Comparison of ENCODE assay signal across 21 cellular contexts in the genomic region with DNA sequence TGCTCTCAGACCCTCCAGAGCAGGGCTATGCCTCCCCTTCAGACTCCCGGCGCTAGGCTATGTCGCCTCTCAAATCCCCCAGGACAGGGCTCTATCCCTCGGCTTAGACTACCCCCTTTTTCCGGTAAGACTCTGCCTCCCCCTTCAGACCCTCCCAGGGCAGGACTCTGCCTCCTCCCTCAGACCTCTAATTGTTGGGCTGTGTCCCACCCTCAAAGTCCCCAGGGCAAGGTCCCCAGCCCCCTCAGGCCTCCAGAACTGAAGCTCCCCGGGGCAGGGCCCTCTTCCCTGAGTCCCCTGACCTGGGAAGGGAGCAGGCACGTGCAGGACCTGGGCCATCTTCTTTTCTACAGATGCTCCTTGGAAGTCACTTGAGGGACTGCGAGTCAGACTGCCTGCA. TPM values are rescaled to one million over a fixed set of nuclear protein-coding genes. Genes with fewer than 3 reads are reported as not detected.
A peak's percentile ranks its signal among the peaks of the same experiment; 100 is the strongest.
DNase-seq lines count a peak whose midpoint lies in the region; ATAC-seq, FAIRE-seq and TF ChIP-seq lines count a peak whose summit lies in the region.
"Had no signal": no experiment of that assay in that cellular context is flagged by ENCODE, and none has a peak within 500 bp of the region (broad histone marks: within the 10 kb centered on the region; RNA-seq: fewer than 3 reads in every experiment).

No MANE protein-coding gene starts in this region.

- H3K27me3 ChIP-seq in right atrium auricular region, result no peaks in the 10 kb centered on the region
- H3K27me3 ChIP-seq in esophagus squamous epithelium, result no peaks in the 10 kb centered on the region
- no peaks in the 10 kb centered on the region for H3K27me3 ChIP-seq in ovary
- H3K27me3 ChIP-seq: adrenal gland had no signal

- no peak for TF ChIP-seq EP300 in ovary (IDR thresholded peaks at IDR 0.05)

- H3K9me3 ChIP-seq in right atrium auricular region (no peaks in the 10 kb centered on the region), esophagus squamous epithelium (no peaks in the 10 kb centered on the region), ovary (no peaks in the 10 kb centered on the region)
- H3K9me3 ChIP-seq: adrenal gland had no signal

- 75 to 84% methylated on average over 5 of the region's 8 CpGs for WGBS in esophagus squamous epithelium, 2 donors
- WGBS in ovary, 3 donors, result 31 to 35% (median 31%) methylated on average over 7 to 8 of the region's 8 CpGs
- WGBS in urinary bladder, result 28% methylated on average over 8 of the region's 8 CpGs

- ATAC-seq in left ventricle myocardium superior, result no peak
- no peak for ATAC-seq in GM18505 (IDR thresholded peaks at IDR 0.05; ENCODE audit: unreplicated experiment)
- ATAC-seq: activated T-cell treated with anti-CD3 and anti-CD28 coated beads, Interleukin-2, amount 50 U/mL, for 4 hours had no signal

- TF ChIP-seq POLR2A in esophagus squamous epithelium (IDR thresholded peaks at IDR 0.05) (no peak), ovary (IDR thresholded peaks at IDR 0.05) (no peak), GM18505 (IDR thresholded peaks at IDR 0.05; ENCODE audit: borderline replicate concordance, extremely low read depth, insufficient read depth, insufficient read length) (no peak)

- peaks cover 9 to 91% of the 10 kb centered on the region in 2 donors for H3K4me1 ChIP-seq in right atrium auricular region
- peaks cover 25 to 96% (median 48%) of the 10 kb centered on the region in 3 donors for H3K4me1 ChIP-seq in esophagus squamous epithelium
- H3K4me1 ChIP-seq in ovary (ENCODE audit: insufficient read depth), result peaks cover 21% of the 10 kb centered on the region
- peaks cover 3% of the 10 kb centered on the region for H3K4me1 ChIP-seq in urinary bladder (ENCODE audit: insufficient read depth)

- DNase-seq in right atrium auricular region (ENCODE audit: low spot score), result no peak
- DNase-seq in left ventricle myocardium superior, result no peak
- DNase-seq in esophagus squamous epithelium (lab: John Stamatoyannopoulos, UW), result no peak
- DNase-seq in ovary, result no peak
- DNase-seq in RCC 7860 (ENCODE audit: low spot score), result no peak
- no peak for DNase-seq in cerebellum (ENCODE audit: low spot score)
- DNase-seq: activated CD4-positive, alpha-beta T cell treated with anti-CD3 and anti-CD28 coated beads, Interleukin-2, amount 10 ng/mL, durations not matched to agents 24 days and 14 days; activated T-cell treated with anti-CD3 and anti-CD28 coated beads, Interleukin-2, amount 50 U/mL, for 4 hours; adrenal gland; HCEC 1CT; KG1; NCI-H1436 treated with DMSO at 0.1 percent for 48 hours; NCI-H524 treated with DMSO at 0.1 percent for 48 hours; stimulated activated naive CD4-positive, alpha-beta T cell treated with Interleukin-2 at 50 U/mL for 16 hours had no signal

- TF ChIP-seq CTCF in right atrium auricular region (IDR thresholded peaks at IDR 0.05) (no peak), esophagus squamous epithelium (IDR thresholded peaks at IDR 0.05) (no peak), ovary (IDR thresholded peaks at IDR 0.05) (no peak)

- peaks cover 44% of the 10 kb centered on the region for H3K36me3 ChIP-seq in right atrium auricular region
- H3K36me3 ChIP-seq in esophagus squamous epithelium, result peaks cover 0 to 37% (median 5%) of the 10 kb centered on the region in 3 donors
- H3K36me3 ChIP-seq in ovary, result no peaks in the 10 kb centered on the region
- peaks cover 7% of the 10 kb centered on the region for H3K36me3 ChIP-seq in urinary bladder (ENCODE audit: insufficient read depth)

- H3K4me3 ChIP-seq in right atrium auricular region (peak overlapping the region; percentile 1 to 67), esophagus squamous epithelium (peak overlapping the region; percentile 7 to 89 (median 74)), ovary (peak overlapping the region; percentile 91), urinary bladder (ENCODE audit: low read depth, low read length) (peak overlapping the region; percentile 46)

- intact Hi-C loops in left ventricle myocardium superior (cut with micrococcal nuclease), result no loop called here
- intact Hi-C loops in esophagus squamous epithelium (cut with DNase I), result no loop called here
- intact Hi-C loops in ovary (cut with DNase I), result no loop called here

- FAIRE-seq in RCC 7860 (lab: Jason Lieb, UNC), result no peak
- FAIRE-seq: frontal cortex, islet of Langerhans had no signal

- H3K27ac ChIP-seq in right atrium auricular region, result peak overlapping the region; percentile 95 to 96
- H3K27ac ChIP-seq in esophagus squamous epithelium, result peak overlapping the region; percentile 19 to 93 (median 85)
- peak overlapping the region; percentile 76 to 86 for H3K27ac ChIP-seq in ovary
- peak overlapping the region; percentile 46 for H3K27ac ChIP-seq in urinary bladder (ENCODE audit: low read depth)

RNA-seq across cellular contexts. Expression of a gene that starts 3.2 kb away (rescaled TPM):
- total RNA-seq in right atrium auricular region, result 100 to 1,000 TPM; 445 to 622 TPM
- total RNA-seq in left ventricle myocardium superior, result 471 TPM
- 100 to 1,000 TPM in 1 of 4 donors, 10 to 100 TPM in 3; 29.3 to 287 (median 57.1) TPM for total RNA-seq in esophagus squamous epithelium
- total RNA-seq in ovary, result 100 to 1,000 TPM; 238 to 642 (median 479) TPM
- polyA plus RNA-seq in ovary, result 100 to 1,000 TPM; 289 to 433 TPM
- total RNA-seq in urinary bladder, result 183 TPM
- polyA plus RNA-seq in urinary bladder, result 819 TPM
- total RNA-seq in cerebellum, result 34.3 TPM

RNA-seq across cellular contexts. Expression of a gene that starts 38.6 kb away (rescaled TPM):
- total RNA-seq in right atrium auricular region (1 to 10 TPM; 1.2 to 5.7 TPM), left ventricle myocardium superior (8.1 TPM), esophagus squamous epithelium (10 to 100 TPM in 1 of 4 donors, 1 to 10 TPM in 3; 2.9 to 10.9 (median 6.3) TPM), ovary (1 to 10 TPM in 4 of 7 donors, under 1 TPM in 2, not detected in 1; 0.93 to 2.7 (median 1.0) TPM), urinary bladder (21.1 TPM), cerebellum (13.3 TPM)
- polyA plus RNA-seq in ovary (under 1 TPM; 0.47 to 0.78 TPM), urinary bladder (1.8 TPM)

RNA-seq across cellular contexts. Expression of a gene that starts 45.2 kb away (rescaled TPM):
- total RNA-seq in right atrium auricular region (1 to 10 TPM in 1 of 2 donors, not detected in 1; 1.3 TPM), left ventricle myocardium superior (not detected), esophagus squamous epithelium (not detected), ovary (under 1 TPM in 3 of 7 donors, not detected in 4; 0.50 to 0.93 (median 0.51) TPM), urinary bladder (not detected), cerebellum (not detected)
- polyA plus RNA-seq in ovary (under 1 TPM in 1 of 2 donors, not detected in 1; 0.86 TPM), urinary bladder (21.4 TPM)
- total RNA-seq: activated CD4-positive, alpha-beta T cell treated with anti-CD3 and anti-CD28 coated beads, Interleukin-2, amount 10 ng/mL, durations not matched to agents 24 days and 14 days; activated T-cell treated with anti-CD3 and anti-CD28 coated beads, Interleukin-2, amount 50 U/mL, for 4 hours; dermis microvascular lymphatic vessel endothelial cell; frontal cortex; myocyte; renal cortical epithelial cell had no signal

Comparison
In these comparisons a context has a peak if more than half of its experiments do, and no peak if none do; other contexts are left out.
1. H3K4me3 ChIP-seq: peak in every context shown above with its lines; median percentile 91 in ovary; 74 in esophagus squamous epithelium; 46 in urinary bladder; 34 in right atrium auricular region.